In the genomic region with DNA sequence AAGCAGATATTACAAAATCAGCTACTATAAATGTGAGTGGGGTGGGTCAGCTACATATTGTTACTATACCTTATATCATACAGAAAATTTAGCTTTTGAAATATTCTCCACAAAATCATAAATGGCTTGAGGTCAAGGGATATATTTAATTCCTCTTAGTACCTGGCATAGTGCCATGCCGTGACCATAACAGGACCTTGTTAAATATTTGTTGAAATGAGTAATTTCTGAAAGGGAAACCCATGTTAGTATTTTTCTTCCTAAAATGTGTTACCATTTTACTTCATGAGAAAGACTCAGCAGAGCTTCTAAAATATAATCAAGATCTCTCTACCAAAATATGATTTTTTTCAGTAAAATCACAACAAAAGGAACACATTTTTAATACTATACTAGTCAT, we compare ENCODE assay signal across 20 cellular contexts. TPM values are rescaled to one million over a fixed set of nuclear protein-coding genes. Genes with fewer than 3 reads are reported as not detected.
A peak's percentile ranks its signal among the peaks of the same experiment; 100 is the strongest.
DNase-seq lines count a peak whose midpoint lies in the region; ATAC-seq, FAIRE-seq and TF ChIP-seq lines count a peak whose summit lies in the region.
"Had no signal": no experiment of that assay in that cellular context is flagged by ENCODE, and none has a peak within 500 bp of the region (broad histone marks: within the 10 kb centered on the region; RNA-seq: fewer than 3 reads in every experiment).

No MANE protein-coding gene starts in this region.

- POLR2A ChIA-PET in HEK293T (lab: Yijun Ruan, JAX): no interaction called here

- H3K27me3 ChIP-seq in bronchial epithelial cell (ENCODE audit: control insufficient read depth, insufficient read depth, low read length): no peaks in the 10 kb centered on the region

- DNase-seq in G401 (ENCODE audit: low spot score) (peak; percentile 22), NCI-H446 treated with DMSO at 0.1 percent for 48 hours (lab: John Stamatoyannopoulos, UW) (peak; percentile 23), bronchial epithelial cell (ENCODE audit: low read depth) (peak; percentile 63), kidney tubule cell (ENCODE audit: low spot score) (peak; percentile 9), retina (no peak), HEK293T (ENCODE audit: extremely low spot score) (no peak)
- no peak for DNase-seq in activated effector memory CD4-positive, alpha-beta T cell treated with Interleukin-2 at 50 U/mL for 16 hours
- DNase-seq: CD4-positive, alpha-beta T cell; COR-L47; DND-41; KBM-7; NCI-H1694; NCI-H2171; NCI-H345; SHP77 treated with DMSO at 0.1 percent for 48 hours had no signal

- FAIRE-seq in bronchial epithelial cell (lab: Jason Lieb, UNC): no peak
- FAIRE-seq: GM12892, H54 had no signal

- in situ Hi-C loops in G401 (cut with HindIII; ENCODE audit: low sequenced_read_pairs): no loop called here

- CTCF ChIA-PET in HEK293T (lab: Yijun Ruan, JAX): no interaction called here

- no peak for TF ChIP-seq CTCF in bronchial epithelial cell (IDR thresholded peaks at IDR 0.05; ENCODE audit: insufficient read depth, low read length, severe bottlenecking)

- ATAC-seq in GM18520 (IDR thresholded peaks at IDR 0.05; ENCODE audit: unreplicated experiment): no peak

- no peaks in the 10 kb centered on the region for H3K36me3 ChIP-seq in bronchial epithelial cell (ENCODE audit: control insufficient read depth, insufficient read depth, low read length)

- H3K4me3 ChIP-seq in bronchial epithelial cell (ENCODE audit: low read depth, low read length): no peak overlapping the region
- H3K4me3 ChIP-seq: SK-N-MC had no signal

TF ChIP-seq in HEK293T, 16 proteins besides CTCF, POLR2A, EP300 and RAD21:
- TF ChIP-seq ZNF384 (IDR thresholded peaks at IDR 0.05) (no peak), FOXM1 (IDR thresholded peaks at IDR 0.05; ENCODE audit: borderline replicate concordance) (no peak), LEF1 (IDR thresholded peaks at IDR 0.05; ENCODE audit: borderline replicate concordance) (no peak), SP1 (IDR thresholded peaks at IDR 0.05) (no peak), HDGF (IDR thresholded peaks at IDR 0.05; ENCODE audit: borderline replicate concordance) (no peak), ELF4 (IDR thresholded peaks at IDR 0.05) (no peak), FOXK2 (IDR thresholded peaks at IDR 0.05) (no peak), TARDBP (IDR thresholded peaks at IDR 0.05) (no peak), FOXA1 (IDR thresholded peaks at IDR 0.05) (no peak)
- TF ChIP-seq, protein P1, sequence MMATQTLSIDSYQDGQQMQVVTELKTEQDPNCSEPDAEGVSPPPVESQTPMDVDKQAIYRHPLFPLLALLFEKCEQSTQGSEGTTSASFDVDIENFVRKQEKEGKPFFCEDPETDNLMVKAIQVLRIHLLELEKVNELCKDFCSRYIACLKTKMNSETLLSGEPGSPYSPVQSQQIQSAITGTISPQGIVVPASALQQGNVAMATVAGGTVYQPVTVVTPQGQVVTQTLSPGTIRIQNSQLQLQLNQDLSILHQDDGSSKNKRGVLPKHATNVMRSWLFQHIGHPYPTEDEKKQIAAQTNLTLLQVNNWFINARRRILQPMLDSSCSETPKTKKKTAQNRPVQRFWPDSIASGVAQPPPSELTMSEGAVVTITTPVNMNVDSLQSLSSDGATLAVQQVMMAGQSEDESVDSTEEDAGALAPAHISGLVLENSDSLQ (IDR thresholded peaks at IDR 0.05): no peak

RNA-seq across cellular contexts. Expression of a gene that starts 14.8 kb away (rescaled TPM):
- total RNA-seq in G401 (2014; rRNA removed; shearing (Covaris generic)): not detected in 2 replicates
- 1.3 and 12.4 TPM in 2 replicates for total RNA-seq in bronchial epithelial cell
- total RNA-seq: A673; CD4-positive, alpha-beta T cell had no signal

Comparison
In these comparisons a context has a peak if more than half of its experiments do, and no peak if none do; other contexts are left out.
1. DNase-seq: peak in G401 (single experiment), NCI-H446 treated with DMSO at 0.1 percent for 48 hours (single experiment), bronchial epithelial cell (single experiment) and kidney tubule cell (single experiment); none in activated effector memory CD4-positive, alpha-beta T cell treated with Interleukin-2 at 50 U/mL for 16 hours (single experiment), retina (single experiment) and HEK293T (single experiment).